26 cellular contexts compared by ENCODE assay signal in the genomic region with DNA sequence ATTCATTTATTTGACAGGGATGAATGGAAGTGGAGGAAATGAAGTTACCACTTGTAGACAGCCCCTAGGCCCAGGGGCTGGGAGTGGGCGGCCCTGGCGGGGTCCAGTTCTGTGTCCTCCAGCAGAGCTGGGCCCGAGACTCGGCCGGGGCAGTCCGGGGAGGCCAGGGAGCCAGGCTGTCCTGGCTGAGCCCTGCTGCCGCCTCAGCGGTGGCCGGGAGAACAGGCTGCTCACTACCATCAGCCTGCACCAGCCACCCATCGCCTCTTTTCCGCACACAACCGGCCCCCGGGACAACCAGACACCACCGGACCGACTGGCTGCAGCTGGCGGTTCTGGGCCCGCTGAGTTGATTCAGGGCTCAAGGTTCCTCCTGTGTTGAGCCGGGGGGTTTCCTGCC. TPM values are rescaled to one million over a fixed set of nuclear protein-coding genes. Genes with fewer than 3 reads are reported as not detected.
"Had no signal": no experiment of that assay in that cellular context is flagged by ENCODE, and none has a peak within 500 bp of the region (broad histone marks: within the 10 kb centered on the region; RNA-seq: fewer than 3 reads in every experiment).

No MANE protein-coding gene starts in this region.

- H3K27me3 ChIP-seq: stomach, suprapubic skin, testis, thyroid gland, tibial artery, tibial nerve, transverse colon, upper lobe of left lung, upper lobe of right lung, uterus, vagina had no signal

- H3K9me3 ChIP-seq: stomach, suprapubic skin, testis, thoracic aorta, thyroid gland, tibial artery, tibial nerve, transverse colon, upper lobe of left lung, upper lobe of right lung, uterus, vagina had no signal

- H3K27ac ChIP-seq: stomach, suprapubic skin, testis, thoracic aorta, thyroid gland, tibial artery, tibial nerve, transverse colon, upper lobe of left lung, upper lobe of right lung, uterus, vagina had no signal

- H3K36me3 ChIP-seq: stomach, suprapubic skin, thoracic aorta, thyroid gland, tibial artery, tibial nerve, transverse colon, upper lobe of left lung, upper lobe of right lung, uterus, vagina had no signal

- DNase-seq: stimulated activated CD4-positive, alpha-beta T cell treated with anti-CD3 and anti-CD28 coated beads, Interleukin-2, amount 100 ng/mL, for 48 hours; stimulated activated CD4-positive, alpha-beta T cell treated with anti-CD3 and anti-CD28 coated beads, Interleukin-4, amount 100 ng/mL, for 1 hour; stimulated activated CD4-positive, alpha-beta T cell treated with anti-CD3 and anti-CD28 coated beads, Interleukin-4, amount 100 ng/mL, for 24 hours; stimulated activated CD4-positive, alpha-beta T cell treated with anti-CD3 and anti-CD28 coated beads, Interleukin-4, amount 100 ng/mL, for 4 hours; stimulated activated CD8-positive, alpha-beta memory T cell treated with anti-CD3 and anti-CD28 coated beads, Interleukin-4, amount 100 ng/mL, for 48 hours; stimulated activated naive B cell treated with anti-CD40 and anti-IgM and Interleukin-4, amounts not matched to agents 10 μg/mL and 1 μg/mL and 100 μg/mL, for 72 hours; stimulated activated naive CD4-positive, alpha-beta T cell; stimulated activated naive CD4-positive, alpha-beta T cell treated with Interleukin-2 at 50 U/mL for 16 hours; stimulated activated naive CD8-positive, alpha-beta T cell treated with anti-CD3 and anti-CD28 coated beads, Interleukin-15, amount 100 ng/mL, for 72 hours; stimulated activated naive CD8-positive, alpha-beta T cell treated with anti-CD3 and anti-CD28 coated beads, Interleukin-15, Interleukin-2, amounts not matched to agents 100 U/mL and 50 U/mL, for 24 hours; stomach; substantia nigra; testis; thyroid gland; tibial artery; transverse colon; trophoblast cell; upper lobe of right lung; uterus had no signal

- H3K4me3 ChIP-seq: stomach, suprapubic skin, testis, thoracic aorta, thyroid gland, tibial artery, tibial nerve, transverse colon, upper lobe of left lung, upper lobe of right lung, uterus, vagina had no signal

- H3K4me1 ChIP-seq: stomach, suprapubic skin, testis, thyroid gland, tibial nerve, transverse colon, upper lobe of right lung, uterus, vagina had no signal

RNA-seq across cellular contexts. Expression of gene CLDN34, which starts 25.6 kb away (rescaled TPM):
- total RNA-seq: subcutaneous adipose tissue, temporal lobe, thoracic aorta, tibial nerve, vagina had no signal
